2 cellular contexts compared by ENCODE assay signal in genomic region chr19:5697890-5698634, GRCh38.
TF ChIP-seq lines count a peak whose summit lies in the region.

No MANE protein-coding gene starts in this region.

TF ChIP-seq in HEK293, 187 proteins besides CTCF, POLR2A, EP300 and RAD21:
- TF ChIP-seq ZNF707 (tag by site-specific recombination; IDR thresholded peaks at IDR 0.05) (no peak), PATZ1 (tag by site-specific recombination; IDR thresholded peaks at IDR 0.05) (0 out of 2 replicates have a peak, but pooled peaks have one; percentile 5), SP2 (tag by site-specific recombination; IDR thresholded peaks at IDR 0.05) (peak; percentile 8; the same call in 1 of the 2 replicates), GLI4 (tag by site-specific recombination; IDR thresholded peaks at IDR 0.05) (no peak), ZNF670 (tag by site-specific recombination; IDR thresholded peaks at IDR 0.05; ENCODE audit: low read depth) (no peak), SCRT2 (tag by site-specific recombination; IDR thresholded peaks at IDR 0.05) (no peak), ZNF514 (tag by site-specific recombination; IDR thresholded peaks at IDR 0.05) (no peak), ZNF555 (tag by site-specific recombination; conservative IDR thresholded peaks at IDR 0.05) (no peak), YY2 (tag by site-specific recombination; IDR thresholded peaks at IDR 0.05) (no peak)

TF ChIP-seq in H1, 55 proteins besides CTCF, POLR2A, EP300 and RAD21:
- TF ChIP-seq EGR1 (IDR thresholded peaks at IDR 0.05; ENCODE audit: borderline replicate concordance, low read depth, low read length) (no peak), POLR2AphosphoS5 (IDR thresholded peaks at IDR 0.05; ENCODE audit: low read depth, low read length) (0 out of 2 replicates have a peak, but pooled peaks have one; percentile 2)
TF ChIP-seq in H1: peak in this region for 1.
